Comparison of ENCODE assay signal across 11 cellular contexts in genomic region chr6:3868544-3868943, GRCh38. TPM values are rescaled to one million over a fixed set of nuclear protein-coding genes. Genes with fewer than 3 reads are reported as not detected.
DNase-seq lines count a peak whose midpoint lies in the region; ATAC-seq, FAIRE-seq and TF ChIP-seq lines count a peak whose summit lies in the region.
"Had no signal": no experiment of that assay in that cellular context is flagged by ENCODE, and none has a peak within 500 bp of the region (broad histone marks: within the 10 kb centered on the region; RNA-seq: fewer than 3 reads in every experiment).

No MANE protein-coding gene starts in this region.

- no peak overlapping the region for H3K23ac ChIP-seq in mesenchymal stem cell (ENCODE audit: low read length in 2 of 2)

- no peak overlapping the region for H3K14ac ChIP-seq in mesenchymal stem cell (ENCODE audit: low read length in 2 of 2)

- H3K4me3 Mint-ChIP-seq in astrocyte (ENCODE audit: unreplicated experiment) (no peak overlapping the region), nephron progenitor cell (no peak overlapping the region)
- H3K4me3 Mint-ChIP-seq: CD4-positive, alpha-beta T cell had no signal

- H3K9me3 Mint-ChIP-seq in astrocyte (ENCODE audit: unreplicated experiment) (no peaks in the 10 kb centered on the region), nephron progenitor cell (no peaks in the 10 kb centered on the region)
- H3K9me3 Mint-ChIP-seq: CD4-positive, alpha-beta T cell had no signal

- no peak overlapping the region for H3K4ac ChIP-seq in mesenchymal stem cell (ENCODE audit: low read depth in 1 of 2, low read length in 2 of 2)

- H3K79me1 ChIP-seq in mesenchymal stem cell (replicated peaks; ENCODE audit: low read length, poor library complexity, severe bottlenecking) = no peaks in the 10 kb centered on the region

- H3K27ac ChIP-seq in astrocyte (ENCODE audit: low read depth, low read length) = no peak overlapping the region
- H3K27ac ChIP-seq in mesenchymal stem cell (ENCODE audit: low read length, poor library complexity, severe bottlenecking) = no peak overlapping the region

- H2AK5ac ChIP-seq in mesenchymal stem cell (ENCODE audit: low read length, severe bottlenecking) = no peak overlapping the region

- WGBS in mesenchymal stem cell = 85% methylated on average over 7 of the region's 7 CpGs

- H2AFZ ChIP-seq in astrocyte (ENCODE audit: low read depth, low read length) = no peak overlapping the region
- no peak overlapping the region for H2AFZ ChIP-seq in mesenchymal stem cell (ENCODE audit: low read depth, low read length)

- H3K9me3 ChIP-seq in astrocyte (ENCODE audit: insufficient read depth, low read depth, low read length) = no peaks in the 10 kb centered on the region
- H3K9me3 ChIP-seq in mesenchymal stem cell (ENCODE audit: control insufficient read depth, low read length) = no peaks in the 10 kb centered on the region

- ATAC-seq in HG02759 (IDR thresholded peaks at IDR 0.05; ENCODE audit: unreplicated experiment) = no peak
- ATAC-seq: HCT116 had no signal

- H3K79me2 ChIP-seq in astrocyte (ENCODE audit: insufficient read depth, low read length) = no peaks in the 10 kb centered on the region

- H3K9ac ChIP-seq in astrocyte (ENCODE audit: low read length) (no peak overlapping the region), mesenchymal stem cell (ENCODE audit: low read length) (peak overlapping the region; percentile 6)

- H3K27ac Mint-ChIP-seq in astrocyte (ENCODE audit: unreplicated experiment) = no peak overlapping the region
- H3K27ac Mint-ChIP-seq in nephron progenitor cell = no peak overlapping the region

- H2BK120ac ChIP-seq in mesenchymal stem cell (ENCODE audit: low read depth, low read length) = no peak overlapping the region

- H3K4me1 Mint-ChIP-seq in astrocyte (ENCODE audit: low read depth, unreplicated experiment) (peaks cover 9% of the 10 kb centered on the region), nephron progenitor cell (no peaks in the 10 kb centered on the region)

- FAIRE-seq in astrocyte (lab: Jason Lieb, UNC) = no peak
- FAIRE-seq in HTR-8/SVneo (lab: Jason Lieb, UNC) = no peak
- FAIRE-seq: keratinocyte had no signal

- no peaks in the 10 kb centered on the region for H4K20me1 ChIP-seq in astrocyte (ENCODE audit: insufficient read depth, low read length)

- H3K4me1 ChIP-seq in astrocyte (ENCODE audit: insufficient read depth, low read length) (no peaks in the 10 kb centered on the region), mesenchymal stem cell (ENCODE audit: control insufficient read depth, insufficient read depth, low read depth, low read length) (peaks cover 7% of the 10 kb centered on the region)

- H4K91ac ChIP-seq in mesenchymal stem cell (ENCODE audit: low read length) = no peak overlapping the region

- DNase-seq in AG09309 (ENCODE audit: low read depth) (peak; percentile 52), HFF-Myc (ENCODE audit: extremely low read depth, low read depth) (peak; percentile 53), astrocyte (ENCODE audit: low read depth) (peak; percentile 27), mesenchymal stem cell (no peak), NCI-H1105 treated with DMSO at 0.1 percent for 48 hours (lab: John Stamatoyannopoulos, UW) (no peak), HTR-8/SVneo (ENCODE audit: insufficient read length, low spot score) (no peak), nephron progenitor cell (no peak)
- DNase-seq: CD4-positive, alpha-beta T cell had no signal

- H3K27me3 ChIP-seq in astrocyte (ENCODE audit: insufficient read depth, low read length) (no peaks in the 10 kb centered on the region), mesenchymal stem cell (ENCODE audit: control insufficient read depth in 1 of 2, insufficient read depth in 1 of 2, low read length in 2 of 2) (no peaks in the 10 kb centered on the region)

- TF ChIP-seq CTCF in AG09309 (IDR thresholded peaks at IDR 0.05; ENCODE audit: control insufficient read depth, insufficient read depth, low read depth, low read length, missing control alignments) (peak; percentile 14), HFF-Myc (IDR thresholded peaks at IDR 0.05; ENCODE audit: low read depth, low read length, missing control alignments) (peak; percentile 6), astrocyte (IDR thresholded peaks at IDR 0.05; ENCODE audit: insufficient read depth, low read depth, low read length) (no peak), nephron progenitor cell (IDR thresholded peaks at IDR 0.05) (no peak)

- H3K27me3 Mint-ChIP-seq in astrocyte (ENCODE audit: low read depth, unreplicated experiment) = peaks cover 2% of the 10 kb centered on the region
- H3K27me3 Mint-ChIP-seq in nephron progenitor cell (ENCODE audit: low read depth, poor library complexity) = peaks cover 50% of the 10 kb centered on the region

- no peak overlapping the region for H4K8ac ChIP-seq in mesenchymal stem cell (ENCODE audit: low read length)

- H3K4me3 ChIP-seq in AG09309 (ENCODE audit: control insufficient read depth, low read depth, low read length) = no peak overlapping the region
- H3K4me3 ChIP-seq in HFF-Myc (replicated peaks; ENCODE audit: low read depth, low read length) = no peak overlapping the region
- H3K4me3 ChIP-seq in astrocyte (ENCODE audit: insufficient read depth, low read depth, low read length) = no peak overlapping the region
- peak overlapping the region in 1 of 2 experiments; percentile 46 for H3K4me3 ChIP-seq in mesenchymal stem cell (ENCODE audit: insufficient read depth in 1 of 2, low read depth in 1 of 2, low read length in 2 of 2)

- H2BK5ac ChIP-seq in mesenchymal stem cell (ENCODE audit: low read depth, low read length, poor library complexity, severe bottlenecking) = no peak overlapping the region

- H3K36me3 ChIP-seq in astrocyte (ENCODE audit: insufficient read depth, low read length) = no peaks in the 10 kb centered on the region
- no peaks in the 10 kb centered on the region for H3K36me3 ChIP-seq in mesenchymal stem cell (ENCODE audit: control insufficient read depth in 1 of 2, insufficient read depth in 2 of 2, low read depth in 1 of 2, low read length in 2 of 2)

- H3K18ac ChIP-seq in mesenchymal stem cell (ENCODE audit: low read depth in 1 of 2, low read length in 2 of 2) = no peak overlapping the region

- H3K4me2 ChIP-seq in astrocyte (ENCODE audit: low read length) (no peak overlapping the region), mesenchymal stem cell (ENCODE audit: low read length, poor library complexity, severe bottlenecking) (no peak overlapping the region)

- no peak overlapping the region for H2BK15ac ChIP-seq in mesenchymal stem cell (ENCODE audit: low read depth, poor library complexity, severe bottlenecking)

- no peak overlapping the region for H2BK12ac ChIP-seq in mesenchymal stem cell (ENCODE audit: low read length in 2 of 2)

- H3K36me3 Mint-ChIP-seq in astrocyte (ENCODE audit: low read depth, unreplicated experiment) (no peaks in the 10 kb centered on the region), nephron progenitor cell (ENCODE audit: low read depth) (no peaks in the 10 kb centered on the region)

RNA-seq across cellular contexts. Expression of gene FAM50B, which starts 19.4 kb away (rescaled TPM):
- total RNA-seq in astrocyte = 4.6 and 5.0 TPM in 2 replicates
- 2.1 TPM for polyA plus RNA-seq in mesenchymal stem cell (2013, experiment 1 of 2)
- 2.1 TPM for polyA plus RNA-seq in mesenchymal stem cell (2013, experiment 2 of 2)

Comparison
In these comparisons a context has a peak if more than half of its experiments do, and no peak if none do; other contexts are left out.
1. DNase-seq: peak in AG09309 (single experiment), HFF-Myc (single experiment) and astrocyte (single experiment); none in mesenchymal stem cell (single experiment), NCI-H1105 treated with DMSO at 0.1 percent for 48 hours (single experiment), HTR-8/SVneo (single experiment) and nephron progenitor cell (single experiment).
2. CTCF ChIP-seq: peak in AG09309 (single experiment) and HFF-Myc (single experiment); none in astrocyte (single experiment) and nephron progenitor cell (single experiment).